Comparison of ENCODE assay signal across 1 cellular context in genomic region chr12:53694746-53695145, GRCh38.
TF ChIP-seq lines count a peak whose summit lies in the region.

No MANE protein-coding gene starts in this region.

TF ChIP-seq in WTC11, 78 proteins besides CTCF, POLR2A, EP300 and RAD21 (continued from another document):
- TF ChIP-seq MLX (CRISPR knock-in tag; IDR thresholded peaks at IDR 0.05) (no peak), RORB (CRISPR knock-in tag; IDR thresholded peaks at IDR 0.05) (no peak), ARID4B (CRISPR knock-in tag; IDR thresholded peaks at IDR 0.05; ENCODE audit: borderline replicate concordance) (no peak), CREB1 (CRISPR knock-in tag; IDR thresholded peaks at IDR 0.05) (no peak), ATF3 (CRISPR knock-in tag; conservative IDR thresholded peaks at IDR 0.05) (no peak), ZNF138 (CRISPR knock-in tag; conservative IDR thresholded peaks at IDR 0.05) (no peak), MXD4 (CRISPR knock-in tag; IDR thresholded peaks at IDR 0.05; ENCODE audit: borderline replicate concordance) (no peak)
